Comparison of ENCODE assay signal across 16 cellular contexts in the genomic region with DNA sequence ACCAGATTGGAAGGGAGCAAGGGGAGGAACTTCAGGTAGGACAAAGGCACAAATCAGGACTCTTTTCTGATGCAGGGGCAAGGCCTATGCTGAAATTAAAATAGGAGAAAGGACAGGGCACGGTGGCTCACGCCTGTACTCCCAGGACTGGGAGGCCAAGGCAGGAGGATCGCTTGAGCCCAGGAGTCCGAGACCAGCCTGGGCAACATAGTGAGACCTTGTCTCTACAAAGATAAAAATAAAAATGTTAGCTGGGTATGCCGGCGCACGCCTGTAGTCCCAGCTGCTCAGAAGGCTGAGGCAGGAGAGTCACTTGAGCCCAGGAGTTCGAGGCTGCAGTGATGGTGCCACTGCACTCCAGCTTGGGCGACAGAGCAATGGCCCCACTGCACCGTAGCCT.
DNase-seq lines count a peak whose midpoint lies in the region; ATAC-seq and TF ChIP-seq lines count a peak whose summit lies in the region.
"Had no signal": no experiment of that assay in that cellular context is flagged by ENCODE, and none has a peak within 500 bp of the region (broad histone marks: within the 10 kb centered on the region; RNA-seq: fewer than 3 reads in every experiment).

No MANE protein-coding gene starts in this region.

- no peaks in the 10 kb centered on the region for H3K36me3 ChIP-seq in iPS-18a (ENCODE audit: control insufficient read depth, low read depth, low read length)
- H3K36me3 ChIP-seq: BE2C, SJCRH30 had no signal

- no peak overlapping the region for H3K27ac ChIP-seq in iPS-18a (ENCODE audit: low read length)
- H3K27ac ChIP-seq: KMS-11, SJCRH30 had no signal

- peaks cover 65% of the 10 kb centered on the region for H3K27me3 ChIP-seq in iPS-18a (ENCODE audit: control insufficient read depth, insufficient read depth, low read length)

- H3K4me3 ChIP-seq in iPS-18a (ENCODE audit: low read length) (peak overlapping the region; percentile 21), foreskin fibroblast (ENCODE audit: low read depth in 1 of 2, low read length in 2 of 2) (no peak overlapping the region)
- H3K4me3 ChIP-seq: SJCRH30 had no signal

- no peaks in the 10 kb centered on the region for H3K9me3 ChIP-seq in iPS-18a (ENCODE audit: control insufficient read depth, low read depth, low read length)
- H3K9me3 ChIP-seq: BE2C, SJCRH30 had no signal

- H3K9me3 Mint-ChIP-seq in stimulated activated naive CD8-positive, alpha-beta T cell treated with anti-CD3 and anti-CD28 coated beads, Interleukin-15, Interleukin-2, amounts not matched to agents 100 ng/mL and 50 ng/mL, for 24 hours, result no peaks in the 10 kb centered on the region
- H3K9me3 Mint-ChIP-seq in stimulated activated naive CD8-positive, alpha-beta T cell treated with anti-CD3 and anti-CD28 coated beads, Interleukin-15, amount 100 ng/mL, for 72 hours, result no peaks in the 10 kb centered on the region
- no peaks in the 10 kb centered on the region for H3K9me3 Mint-ChIP-seq in central memory CD8-positive, alpha-beta T cell
- peaks cover 0 to 3% of the 10 kb centered on the region in 2 donors for H3K9me3 Mint-ChIP-seq in stimulated activated naive B cell treated with anti-CD40 and anti-IgM and Interleukin-4, amounts not matched to agents 10 μg/mL and 1 μg/mL and 100 μg/mL, for 72 hours

- no peak overlapping the region for H3K27ac Mint-ChIP-seq in stimulated activated naive CD8-positive, alpha-beta T cell treated with anti-CD3 and anti-CD28 coated beads, Interleukin-15, Interleukin-2, amounts not matched to agents 100 ng/mL and 50 ng/mL, for 24 hours
- H3K27ac Mint-ChIP-seq in stimulated activated naive CD8-positive, alpha-beta T cell treated with anti-CD3 and anti-CD28 coated beads, Interleukin-15, amount 100 ng/mL, for 72 hours, result no peak overlapping the region
- peak overlapping the region; percentile 2 for H3K27ac Mint-ChIP-seq in central memory CD8-positive, alpha-beta T cell (ENCODE audit: low read depth)
- peak overlapping the region; percentile 74 for H3K27ac Mint-ChIP-seq in stimulated activated naive B cell treated with anti-CD40 and anti-IgM and Interleukin-4, amounts not matched to agents 10 μg/mL and 1 μg/mL and 100 μg/mL, for 72 hours
- H3K27ac Mint-ChIP-seq: CD4-positive, CD25-positive, alpha-beta regulatory T cell had no signal

- H3K4me3 Mint-ChIP-seq in stimulated activated naive CD8-positive, alpha-beta T cell treated with anti-CD3 and anti-CD28 coated beads, Interleukin-15, Interleukin-2, amounts not matched to agents 100 ng/mL and 50 ng/mL, for 24 hours, result peak overlapping the region; percentile 8
- no peak overlapping the region for H3K4me3 Mint-ChIP-seq in stimulated activated naive CD8-positive, alpha-beta T cell treated with anti-CD3 and anti-CD28 coated beads, Interleukin-15, amount 100 ng/mL, for 72 hours
- no peak overlapping the region for H3K4me3 Mint-ChIP-seq in central memory CD8-positive, alpha-beta T cell
- H3K4me3 Mint-ChIP-seq in stimulated activated naive B cell treated with anti-CD40 and anti-IgM and Interleukin-4, amounts not matched to agents 10 μg/mL and 1 μg/mL and 100 μg/mL, for 72 hours, result no peak overlapping the region
- H3K4me3 Mint-ChIP-seq: CD4-positive, CD25-positive, alpha-beta regulatory T cell had no signal

- DNase-seq in stimulated activated naive CD8-positive, alpha-beta T cell treated with anti-CD3 and anti-CD28 coated beads, Interleukin-15, amount 100 ng/mL, for 72 hours, result no peak
- no peak for DNase-seq in central memory CD8-positive, alpha-beta T cell (ENCODE audit: low spot score in 2 of 2)
- no peak for DNase-seq in stimulated activated naive B cell treated with anti-CD40 and anti-IgM and Interleukin-4, amounts not matched to agents 10 μg/mL and 1 μg/mL and 100 μg/mL, for 72 hours
- DNase-seq in NCI-H2029 (lab: John Stamatoyannopoulos, UW) (no peak), foreskin fibroblast (no peak)
- DNase-seq: COR-L47, NCI-H187, NCI-H226, NCI-H524, SJCRH30 had no signal

- peaks cover 91% of the 10 kb centered on the region for H3K27me3 Mint-ChIP-seq in stimulated activated naive CD8-positive, alpha-beta T cell treated with anti-CD3 and anti-CD28 coated beads, Interleukin-15, Interleukin-2, amounts not matched to agents 100 ng/mL and 50 ng/mL, for 24 hours
- H3K27me3 Mint-ChIP-seq in stimulated activated naive CD8-positive, alpha-beta T cell treated with anti-CD3 and anti-CD28 coated beads, Interleukin-15, amount 100 ng/mL, for 72 hours, result peaks cover 100% of the 10 kb centered on the region
- H3K27me3 Mint-ChIP-seq in central memory CD8-positive, alpha-beta T cell, result peaks cover 95% of the 10 kb centered on the region
- H3K27me3 Mint-ChIP-seq in stimulated activated naive B cell treated with anti-CD40 and anti-IgM and Interleukin-4, amounts not matched to agents 10 μg/mL and 1 μg/mL and 100 μg/mL, for 72 hours, result peaks cover 89 to 99% of the 10 kb centered on the region in 2 donors

- TF ChIP-seq CTCF in foreskin fibroblast (IDR thresholded peaks at IDR 0.05; ENCODE audit: low read depth, low read length), result no peak

- H3K9ac ChIP-seq in iPS-18a (ENCODE audit: low read length), result no peak overlapping the region
- H3K9ac ChIP-seq: KMS-11 had no signal

- no peak for ATAC-seq in stimulated activated naive CD8-positive, alpha-beta T cell treated with anti-CD3 and anti-CD28 coated beads, Interleukin-15, amount 100 ng/mL, for 72 hours
- ATAC-seq in central memory CD8-positive, alpha-beta T cell (replicated peaks; ENCODE audit: extremely low read depth, poor library complexity, severe bottlenecking), result no peak
- ATAC-seq in stimulated activated naive B cell treated with anti-CD40 and anti-IgM and Interleukin-4, amounts not matched to agents 10 μg/mL and 1 μg/mL and 100 μg/mL, for 72 hours (replicated peaks), result no peak
- ATAC-seq in HG03378 (IDR thresholded peaks at IDR 0.05; ENCODE audit: unreplicated experiment), result no peak

- H3K4me1 Mint-ChIP-seq in stimulated activated naive CD8-positive, alpha-beta T cell treated with anti-CD3 and anti-CD28 coated beads, Interleukin-15, Interleukin-2, amounts not matched to agents 100 ng/mL and 50 ng/mL, for 24 hours (ENCODE audit: low read depth), result peaks cover 31% of the 10 kb centered on the region
- H3K4me1 Mint-ChIP-seq in stimulated activated naive CD8-positive, alpha-beta T cell treated with anti-CD3 and anti-CD28 coated beads, Interleukin-15, amount 100 ng/mL, for 72 hours, result peaks cover 47% of the 10 kb centered on the region
- peaks cover 35% of the 10 kb centered on the region for H3K4me1 Mint-ChIP-seq in central memory CD8-positive, alpha-beta T cell
- H3K4me1 Mint-ChIP-seq in stimulated activated naive B cell treated with anti-CD40 and anti-IgM and Interleukin-4, amounts not matched to agents 10 μg/mL and 1 μg/mL and 100 μg/mL, for 72 hours, result peaks cover 31 to 38% of the 10 kb centered on the region in 2 donors

- peaks cover 3% of the 10 kb centered on the region for H3K4me1 ChIP-seq in iPS-18a (ENCODE audit: control insufficient read depth, low read depth, low read length)
- H3K4me1 ChIP-seq: BE2C, SJCRH30 had no signal

- peaks cover 2% of the 10 kb centered on the region for H3K36me3 Mint-ChIP-seq in stimulated activated naive CD8-positive, alpha-beta T cell treated with anti-CD3 and anti-CD28 coated beads, Interleukin-15, Interleukin-2, amounts not matched to agents 100 ng/mL and 50 ng/mL, for 24 hours (ENCODE audit: low read depth)
- H3K36me3 Mint-ChIP-seq in central memory CD8-positive, alpha-beta T cell (ENCODE audit: insufficient read depth), result peaks cover 5% of the 10 kb centered on the region
- H3K36me3 Mint-ChIP-seq in stimulated activated naive B cell treated with anti-CD40 and anti-IgM and Interleukin-4, amounts not matched to agents 10 μg/mL and 1 μg/mL and 100 μg/mL, for 72 hours, result peaks cover 4 to 9% of the 10 kb centered on the region in 2 donors
- H3K36me3 Mint-ChIP-seq: CD4-positive, CD25-positive, alpha-beta regulatory T cell had no signal

Comparison
In these comparisons a context has a peak if more than half of its experiments do, and no peak if none do; other contexts are left out.
1. H3K27ac Mint-ChIP-seq: peak in central memory CD8-positive, alpha-beta T cell (single experiment) and stimulated activated naive B cell treated with anti-CD40 and anti-IgM and Interleukin-4, amounts not matched to agents 10 μg/mL and 1 μg/mL and 100 μg/mL, for 72 hours (single experiment); none in stimulated activated naive CD8-positive, alpha-beta T cell treated with anti-CD3 and anti-CD28 coated beads, Interleukin-15, Interleukin-2, amounts not matched to agents 100 ng/mL and 50 ng/mL, for 24 hours (single experiment) and stimulated activated naive CD8-positive, alpha-beta T cell treated with anti-CD3 and anti-CD28 coated beads, Interleukin-15, amount 100 ng/mL, for 72 hours (0 of 2).